Comparison of ENCODE assay signal across 18 cellular contexts in the genomic region with DNA sequence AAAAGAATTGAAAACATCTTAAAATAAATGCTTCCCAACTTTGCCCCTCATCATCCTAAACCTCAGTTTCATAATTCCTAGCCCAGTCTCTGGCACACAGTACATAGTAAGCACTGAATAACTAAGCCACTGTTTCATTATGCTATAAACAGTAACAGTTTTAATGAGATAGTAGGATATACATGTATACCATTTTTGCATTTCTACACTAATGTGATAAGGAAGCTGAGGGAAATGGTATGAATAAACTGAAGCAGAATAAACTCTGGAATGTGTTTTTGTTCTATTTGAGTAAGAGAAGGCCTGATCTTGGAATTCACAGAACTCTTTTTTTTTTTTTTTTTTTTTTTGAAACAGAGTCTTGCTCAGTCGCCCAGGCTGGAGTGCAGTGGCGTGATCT. TPM values are rescaled to one million over a fixed set of nuclear protein-coding genes. Genes with fewer than 3 reads are reported as not detected.
A peak's percentile ranks its signal among the peaks of the same experiment; 100 is the strongest.
DNase-seq lines count a peak whose midpoint lies in the region; TF ChIP-seq lines count a peak whose summit lies in the region.
"Had no signal": no experiment of that assay in that cellular context is flagged by ENCODE, and none has a peak within 500 bp of the region (broad histone marks: within the 10 kb centered on the region; RNA-seq: fewer than 3 reads in every experiment).

No MANE protein-coding gene starts in this region.

- H3K27ac ChIP-seq in HEK293 (ENCODE audit: extremely low read depth, low read depth, low read length) = no peak overlapping the region
- H3K27ac ChIP-seq: BLaER1 treated with 17β-estradiol and CSF1 and Interleukin-3, amounts not matched to agents 10 nM and 100 nM; GM23248 had no signal

- no peak overlapping the region for H3K4me3 ChIP-seq in HEK293 (ENCODE audit: low read depth, low read length)
- no peak overlapping the region for H3K4me3 ChIP-seq in fibroblast of villous mesenchyme (ENCODE audit: low read depth, low read length)
- H3K4me3 ChIP-seq: BLaER1 treated with 17β-estradiol and CSF1 and Interleukin-3, amounts not matched to agents 10 nM and 100 nM; GM23248 had no signal

- H3K36me3 ChIP-seq in HEK293 (ENCODE audit: control insufficient read depth in 2 of 2, insufficient read depth in 1 of 2, low read length in 2 of 2) = no peaks in the 10 kb centered on the region
- H3K36me3 ChIP-seq: BE2C had no signal

- peak; percentile 28 for DNase-seq in amniotic epithelial cell (ENCODE audit: low read depth)
- DNase-seq in fibroblast of villous mesenchyme (ENCODE audit: low read depth) = peak; percentile 6
- DNase-seq in activated CD4-positive, alpha-beta T cell treated with anti-CD3 and anti-CD28 coated beads for 1 hour = no peak
- DNase-seq in activated CD4-positive, CD25-positive, alpha-beta regulatory T cell (lab: John Stamatoyannopoulos, UW) = no peak
- no peak for DNase-seq in HK-2 (ENCODE audit: unreplicated experiment)
- no peak for DNase-seq in T-helper 1 cell
- DNase-seq: AML-193; BE2C; CD4-positive, alpha-beta T cell; CD8-positive, alpha-beta memory T cell; DMS 273 treated with DMSO at 0.1 percent for 48 hours; DMS79; GF-D8; GM23248; H7; HCEC 1CT had no signal

- CTCF ChIA-PET in HEK293 (lab: Yijun Ruan, JAX) = no interaction called here

- TF ChIP-seq CTCF in HEK293 (tag by site-specific recombination; IDR thresholded peaks at IDR 0.05) (no peak), fibroblast of villous mesenchyme (IDR thresholded peaks at IDR 0.05; ENCODE audit: insufficient read depth, low read depth, low read length) (no peak)

- H3K4me1 ChIP-seq in HEK293 (ENCODE audit: control insufficient read depth, insufficient read depth, low read length) = 0 out of 2 replicates have a peak, but pooled peaks cover 4% of the 10 kb centered on the region

- H3K9me3 ChIP-seq in HEK293 (ENCODE audit: control insufficient read depth, insufficient read depth, low read depth, low read length) = no peaks in the 10 kb centered on the region
- H3K9me3 ChIP-seq: BE2C had no signal

- POLR2A ChIA-PET in HEK293 (lab: Yijun Ruan, JAX) = no interaction called here

TF ChIP-seq in HEK293, 187 proteins besides CTCF, POLR2A, EP300 and RAD21:
- TF ChIP-seq ZNF501 (tag by site-specific recombination; IDR thresholded peaks at IDR 0.05) = no peak
- peak; percentile 59; the same call in 1 of the 2 replicates for TF ChIP-seq ZNF664 (tag by site-specific recombination; IDR thresholded peaks at IDR 0.05)

RNA-seq across cellular contexts. Expression of a gene that starts 8.8 kb away (rescaled TPM):
- total RNA-seq in fibroblast of villous mesenchyme = 5.8 and 6.5 TPM in 2 replicates

Comparison
In these comparisons a context has a peak if more than half of its experiments do, and no peak if none do; other contexts are left out.
1. DNase-seq: peak in amniotic epithelial cell (single experiment) and fibroblast of villous mesenchyme (single experiment); none in activated CD4-positive, alpha-beta T cell treated with anti-CD3 and anti-CD28 coated beads for 1 hour (single experiment), activated CD4-positive, CD25-positive, alpha-beta regulatory T cell (0 of 4), HK-2 (single experiment) and T-helper 1 cell (0 of 5).